In genomic region chr11:133157180-133157579, GRCh38 we compare ENCODE assay signal across 16 cellular contexts.
DNase-seq lines count a peak whose midpoint lies in the region; ATAC-seq and TF ChIP-seq lines count a peak whose summit lies in the region.
"Had no signal": no experiment of that assay in that cellular context is flagged by ENCODE, and none has a peak within 500 bp of the region (broad histone marks: within the 10 kb centered on the region; RNA-seq: fewer than 3 reads in every experiment).

No MANE protein-coding gene starts in this region.

- intact Hi-C loops in left lung (cut with DNase I), result no loop called here

- ATAC-seq in WTC11 (peak; percentile 78; the same call in 1 of the 2 replicates), left lung (peak; percentile 32), HG02642 (IDR thresholded peaks at IDR 0.05; ENCODE audit: poor library complexity, unreplicated experiment) (no peak), HG03135 (IDR thresholded peaks at IDR 0.05; ENCODE audit: unreplicated experiment) (no peak), GM21529 (IDR thresholded peaks at IDR 0.05; ENCODE audit: unreplicated experiment) (no peak)
- ATAC-seq: upper lobe of right lung had no signal

- no peak overlapping the region for H3K27ac Mint-ChIP-seq in WTC11
- H3K27ac Mint-ChIP-seq: activated CD4-positive, alpha-beta memory T cell treated with anti-CD3 and anti-CD28 coated beads for 36 hours; T-helper 2 cell treated with Interferon-gamma antibody and Interleukin-4, amounts not matched to agents 5 μg/mL and 100 μg/mL, for 36 hours had no signal

- TF ChIP-seq CTCF in BE2C (IDR thresholded peaks at IDR 0.05; ENCODE audit: low read depth, low read length), result 0 out of 2 replicates have a peak, but pooled peaks have one; percentile 12
- no peak for TF ChIP-seq CTCF in WTC11 (IDR thresholded peaks at IDR 0.05)
- no peak for TF ChIP-seq CTCF in left lung (IDR thresholded peaks at IDR 0.05)

- POLR2A ChIA-PET in HEK293T (lab: Yijun Ruan, JAX), result no interaction called here
- POLR2A ChIA-PET in WTC11 (lab: Charles Lee), result no interaction called here

- CTCF ChIA-PET in HEK293T (lab: Yijun Ruan, JAX) (interaction anchor here (2.2 kb wide), 1 partner anchor 22 kb away, joined by 7 read pairs; no protein-coding TSS in a partner anchor), WTC11 (lab: Charles Lee) (interaction anchor here (0.6 to 5.2 kb wide), 26 partner anchors 9 to 1050 kb away, joined by 3 to 114 read pairs (median 4); no protein-coding TSS in a partner anchor)

- H3K4me1 ChIP-seq in BE2C, result no peaks in the 10 kb centered on the region
- H3K4me1 ChIP-seq in left lung, result no peaks in the 10 kb centered on the region
- H3K4me1 ChIP-seq: upper lobe of right lung had no signal

- no peaks in the 10 kb centered on the region for H3K9me3 ChIP-seq in BE2C
- no peaks in the 10 kb centered on the region for H3K9me3 ChIP-seq in left lung
- H3K9me3 ChIP-seq: upper lobe of right lung had no signal

- H3K4me3 Mint-ChIP-seq in WTC11, result no peak overlapping the region
- H3K4me3 Mint-ChIP-seq: activated CD4-positive, alpha-beta memory T cell treated with anti-CD3 and anti-CD28 coated beads for 36 hours; T-helper 2 cell treated with Interferon-gamma antibody and Interleukin-4, amounts not matched to agents 5 μg/mL and 100 μg/mL, for 36 hours had no signal

- peaks cover 20% of the 10 kb centered on the region for H3K4me1 Mint-ChIP-seq in WTC11

- no peaks in the 10 kb centered on the region for H3K36me3 Mint-ChIP-seq in WTC11
- H3K36me3 Mint-ChIP-seq: activated CD4-positive, alpha-beta memory T cell treated with anti-CD3 and anti-CD28 coated beads for 36 hours had no signal

- H3K27me3 Mint-ChIP-seq in WTC11 (ENCODE audit: low read depth), result no peaks in the 10 kb centered on the region; the same call in 1 of the 2 replicates

- no peaks in the 10 kb centered on the region for H3K9me3 Mint-ChIP-seq in WTC11
- H3K9me3 Mint-ChIP-seq: activated CD4-positive, alpha-beta memory T cell treated with anti-CD3 and anti-CD28 coated beads for 36 hours; T-helper 2 cell treated with Interferon-gamma antibody and Interleukin-4, amounts not matched to agents 5 μg/mL and 100 μg/mL, for 36 hours had no signal

- no peak for DNase-seq in BE2C
- peak; percentile 19 for DNase-seq in HEK293T (ENCODE audit: extremely low spot score)
- DNase-seq in WTC11 (ENCODE audit: low spot score), result peak; percentile 62
- no peak for DNase-seq in left lung
- no peak for DNase-seq in DMS153 (lab: John Stamatoyannopoulos, UW)
- DNase-seq: activated CD4-positive, alpha-beta memory T cell treated with anti-CD3 and anti-CD28 coated beads for 36 hours; activated effector memory CD4-positive, alpha-beta T cell treated with Interleukin-2 at 50 U/mL for 16 hours; kidney; NCI-H446 treated with DMSO at 0.1 percent for 48 hours; RPMI8226; stimulated activated CD4-positive, alpha-beta T cell treated with anti-CD3 and anti-CD28 coated beads, Interleukin-1b, Interleukin-23, amount 100 ng/mL, for 48 hours; upper lobe of right lung had no signal

- H3K27ac ChIP-seq in left lung, result no peak overlapping the region
- H3K27ac ChIP-seq: upper lobe of right lung had no signal

- H3K36me3 ChIP-seq in BE2C, result no peaks in the 10 kb centered on the region
- no peaks in the 10 kb centered on the region for H3K36me3 ChIP-seq in left lung
- H3K36me3 ChIP-seq: upper lobe of right lung had no signal

- H3K4me3 ChIP-seq in BE2C (ENCODE audit: low read depth, low read length) (no peak overlapping the region), left lung (no peak overlapping the region)
- H3K4me3 ChIP-seq: upper lobe of right lung had no signal

- H3K27me3 ChIP-seq in BE2C (peaks cover 33% of the 10 kb centered on the region), left lung (peaks cover 0 to 41% of the 10 kb centered on the region in 2 donors)

TF ChIP-seq in HEK293T, 16 proteins besides CTCF, POLR2A, EP300 and RAD21:
- TF ChIP-seq SP1 (IDR thresholded peaks at IDR 0.05) (no peak), CTBP1 (IDR thresholded peaks at IDR 0.05; ENCODE audit: borderline replicate concordance) (no peak), BHLHE40 (IDR thresholded peaks at IDR 0.05; ENCODE audit: borderline replicate concordance) (no peak), ZNF384 (IDR thresholded peaks at IDR 0.05) (no peak), ELF4 (IDR thresholded peaks at IDR 0.05) (no peak), FOXA1 (IDR thresholded peaks at IDR 0.05) (no peak), HDGF (IDR thresholded peaks at IDR 0.05; ENCODE audit: borderline replicate concordance) (no peak), SUZ12 (IDR thresholded peaks at IDR 0.05) (no peak), L3MBTL2 (conservative IDR thresholded peaks at IDR 0.05) (no peak), PKNOX1 (IDR thresholded peaks at IDR 0.05) (no peak), TARDBP (IDR thresholded peaks at IDR 0.05) (no peak), NFRKB (IDR thresholded peaks at IDR 0.05) (no peak), FOXK2 (IDR thresholded peaks at IDR 0.05) (no peak), LEF1 (IDR thresholded peaks at IDR 0.05; ENCODE audit: borderline replicate concordance) (no peak), FOXM1 (IDR thresholded peaks at IDR 0.05; ENCODE audit: borderline replicate concordance) (no peak), ARNT (IDR thresholded peaks at IDR 0.05) (no peak)

TF ChIP-seq in WTC11, 78 proteins besides CTCF, POLR2A, EP300 and RAD21:
- TF ChIP-seq USF2 (CRISPR knock-in tag; IDR thresholded peaks at IDR 0.05) (no peak), IRF1 (CRISPR knock-in tag; IDR thresholded peaks at IDR 0.05) (no peak), NFATC4 (CRISPR knock-in tag; IDR thresholded peaks at IDR 0.05) (no peak)

Comparison
In these comparisons a context has a peak if more than half of its experiments do, and no peak if none do; other contexts are left out.
1. DNase-seq: peak in HEK293T (single experiment) and WTC11 (single experiment); none in BE2C (single experiment), left lung (0 of 2) and DMS153 (single experiment).
2. ATAC-seq: peak in WTC11 (single experiment) and left lung (single experiment); none in HG02642 (single experiment), HG03135 (single experiment) and GM21529 (single experiment).